ENCODE assay signal across 1 cellular context in the genomic region with DNA sequence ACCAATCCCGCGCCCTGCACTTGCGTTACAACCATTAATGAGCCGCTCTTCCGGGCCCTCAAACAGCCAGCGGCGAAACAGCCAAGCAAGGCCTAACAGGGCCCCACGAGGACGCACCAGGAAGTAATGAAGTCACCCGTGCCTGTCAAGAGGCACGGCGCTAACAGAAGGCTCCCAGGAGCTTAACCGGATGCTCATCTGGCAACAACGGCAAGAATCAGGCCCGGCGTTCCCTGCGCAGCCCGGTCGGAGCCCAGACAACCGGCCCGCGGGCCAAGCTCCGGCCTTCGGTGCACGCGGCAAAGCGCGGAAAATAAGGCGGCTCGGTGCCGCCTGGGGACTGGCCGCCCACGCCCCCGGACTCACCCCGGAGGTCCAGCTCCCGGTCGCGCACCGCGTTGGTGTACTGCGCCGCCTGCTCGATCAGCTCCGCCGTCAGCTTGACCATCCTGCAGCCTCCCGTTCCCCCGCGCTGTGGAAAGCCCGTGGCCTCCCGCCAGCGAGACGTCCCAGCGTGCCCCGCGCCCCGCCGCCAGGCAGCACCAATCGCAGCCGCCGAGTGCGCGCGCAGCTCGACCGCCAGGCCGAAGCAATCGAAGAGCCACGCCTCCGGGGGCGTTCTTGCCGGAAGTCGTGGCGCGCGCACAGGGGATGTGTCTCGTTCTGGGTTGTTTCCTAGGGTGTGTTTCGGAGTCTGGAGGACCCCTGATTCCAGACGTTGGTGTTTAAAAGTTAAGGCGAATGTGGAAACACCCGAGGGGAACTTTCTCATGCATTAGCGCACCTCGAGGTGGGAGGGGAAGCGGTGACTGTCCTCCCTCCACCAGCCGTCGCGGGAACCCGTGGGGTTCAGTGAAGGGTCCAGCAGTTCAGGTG.
TF ChIP-seq lines count a peak whose summit lies in the region.

Gene SNRPA1, minus strand, starts transcription at position 518 of the 876 bp plus-strand sequence. Its CDS starts 70 bp downstream, at position 448.

TF ChIP-seq in A549, 52 proteins besides CTCF, POLR2A, EP300 and RAD21 (continued from another document):
- TF ChIP-seq, protein P1, sequence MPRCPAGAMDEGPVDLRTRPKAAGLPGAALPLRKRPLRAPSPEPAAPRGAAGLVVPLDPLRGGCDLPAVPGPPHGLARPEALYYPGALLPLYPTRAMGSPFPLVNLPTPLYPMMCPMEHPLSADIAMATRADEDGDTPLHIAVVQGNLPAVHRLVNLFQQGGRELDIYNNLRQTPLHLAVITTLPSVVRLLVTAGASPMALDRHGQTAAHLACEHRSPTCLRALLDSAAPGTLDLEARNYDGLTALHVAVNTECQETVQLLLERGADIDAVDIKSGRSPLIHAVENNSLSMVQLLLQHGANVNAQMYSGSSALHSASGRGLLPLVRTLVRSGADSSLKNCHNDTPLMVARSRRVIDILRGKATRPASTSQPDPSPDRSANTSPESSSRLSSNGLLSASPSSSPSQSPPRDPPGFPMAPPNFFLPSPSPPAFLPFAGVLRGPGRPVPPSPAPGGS (IDR thresholded peaks at IDR 0.05): peak; percentile 93
- TF ChIP-seq RFX5 (IDR thresholded peaks at IDR 0.05) (no peak), ZSCAN20 (CRISPR knock-in tag; IDR thresholded peaks at IDR 0.05) (no peak), PHF8 (IDR thresholded peaks at IDR 0.05; ENCODE audit: borderline replicate concordance, low read depth) (peak; percentile 87), CBX2 (IDR thresholded peaks at IDR 0.05; ENCODE audit: borderline replicate concordance, low read depth) (no peak), NPAS2 (CRISPR knock-in tag; IDR thresholded peaks at IDR 0.05; ENCODE audit: borderline replicate concordance) (no peak), HEYL (CRISPR knock-in tag; IDR thresholded peaks at IDR 0.05) (no peak), EHMT2 (IDR thresholded peaks at IDR 0.05; ENCODE audit: low read depth) (no peak), TP53 (CRISPR knock-in tag; IDR thresholded peaks at IDR 0.05) (no peak), RARB (CRISPR knock-in tag; IDR thresholded peaks at IDR 0.05) (no peak), CHD4 (IDR thresholded peaks at IDR 0.05; ENCODE audit: borderline replicate concordance) (no peak), ATOH8 (CRISPR knock-in tag; IDR thresholded peaks at IDR 0.05; ENCODE audit: low read depth) (peak; percentile 12; the same call in 1 of the 2 replicates), FOSL2 (IDR thresholded peaks at IDR 0.05) (no peak), FOSL2 (CRISPR knock-in tag; IDR thresholded peaks at IDR 0.05) (no peak; the same call in 1 of the 2 replicates), EHF (CRISPR knock-in tag; IDR thresholded peaks at IDR 0.05) (no peak), GATA3 (IDR thresholded peaks at IDR 0.05; ENCODE audit: borderline replicate concordance) (no peak; the same call in none of the 2 replicates), HOXB5 (CRISPR knock-in tag; IDR thresholded peaks at IDR 0.05) (peak; percentile 74), ZC3H11A (IDR thresholded peaks at IDR 0.05) (no peak), REST (IDR thresholded peaks at IDR 0.05) (no peak), RCOR1 (IDR thresholded peaks at IDR 0.05; ENCODE audit: low read depth, low read length) (no peak), BHLHE40 (IDR thresholded peaks at IDR 0.05; ENCODE audit: low read depth, low read length) (no peak), FOXS1 (CRISPR knock-in tag; IDR thresholded peaks at IDR 0.05) (no peak), HOXA7 (CRISPR knock-in tag; IDR thresholded peaks at IDR 0.05) (0 out of 2 replicates have a peak, but pooled peaks have one; percentile 25), MAZ (IDR thresholded peaks at IDR 0.05; ENCODE audit: borderline replicate concordance, low read depth, low read length) (0 out of 2 replicates have a peak, but pooled peaks have one; percentile 55), TFCP2L1 (CRISPR knock-in tag; IDR thresholded peaks at IDR 0.05) (peak; percentile 90), ESRRA (IDR thresholded peaks at IDR 0.05; ENCODE audit: borderline replicate concordance, low read length) (no peak; the same call in 1 of the 2 replicates), NR3C1 (IDR thresholded peaks at IDR 0.05) (no peak), ZFP36 (IDR thresholded peaks at IDR 0.05; ENCODE audit: borderline replicate concordance, partially characterized antibody) (no peak), RNF2 (IDR thresholded peaks at IDR 0.05; ENCODE audit: borderline replicate concordance, low read depth) (no peak), MAFK (IDR thresholded peaks at IDR 0.05; ENCODE audit: partially characterized antibody) (no peak), KDM5A (IDR thresholded peaks at IDR 0.05) (no peak; the same call in 1 of the 2 replicates), SREBF2 (IDR thresholded peaks at IDR 0.05) (no peak), CEBPB (IDR thresholded peaks at IDR 0.05) (no peak), MYC (IDR thresholded peaks at IDR 0.05; ENCODE audit: borderline replicate concordance, low read length) (peak; percentile 49; the same call in 1 of the 2 replicates), KDM1A (IDR thresholded peaks at IDR 0.05; ENCODE audit: low read depth) (no peak), NFE2L2 (conservative IDR thresholded peaks at IDR 0.05; ENCODE audit: low read length) (no peak), ZNF302 (CRISPR knock-in tag; IDR thresholded peaks at IDR 0.05) (no peak)
- TF ChIP-seq, protein P2, sequence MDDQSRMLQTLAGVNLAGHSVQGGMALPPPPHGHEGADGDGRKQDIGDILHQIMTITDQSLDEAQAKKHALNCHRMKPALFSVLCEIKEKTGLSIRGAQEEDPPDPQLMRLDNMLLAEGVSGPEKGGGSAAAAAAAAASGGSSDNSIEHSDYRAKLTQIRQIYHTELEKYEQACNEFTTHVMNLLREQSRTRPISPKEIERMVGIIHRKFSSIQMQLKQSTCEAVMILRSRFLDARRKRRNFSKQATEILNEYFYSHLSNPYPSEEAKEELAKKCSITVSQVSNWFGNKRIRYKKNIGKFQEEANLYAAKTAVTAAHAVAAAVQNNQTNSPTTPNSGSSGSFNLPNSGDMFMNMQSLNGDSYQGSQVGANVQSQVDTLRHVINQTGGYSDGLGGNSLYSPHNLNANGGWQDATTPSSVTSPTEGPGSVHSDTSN (IDR thresholded peaks at IDR 0.05): no peak; the same call in 1 of the 2 replicates
- TF ChIP-seq, protein P3, sequence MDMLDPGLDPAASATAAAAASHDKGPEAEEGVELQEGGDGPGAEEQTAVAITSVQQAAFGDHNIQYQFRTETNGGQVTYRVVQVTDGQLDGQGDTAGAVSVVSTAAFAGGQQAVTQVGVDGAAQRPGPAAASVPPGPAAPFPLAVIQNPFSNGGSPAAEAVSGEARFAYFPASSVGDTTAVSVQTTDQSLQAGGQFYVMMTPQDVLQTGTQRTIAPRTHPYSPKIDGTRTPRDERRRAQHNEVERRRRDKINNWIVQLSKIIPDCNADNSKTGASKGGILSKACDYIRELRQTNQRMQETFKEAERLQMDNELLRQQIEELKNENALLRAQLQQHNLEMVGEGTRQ (IDR thresholded peaks at IDR 0.05): no peak
- TF ChIP-seq, protein P4, sequence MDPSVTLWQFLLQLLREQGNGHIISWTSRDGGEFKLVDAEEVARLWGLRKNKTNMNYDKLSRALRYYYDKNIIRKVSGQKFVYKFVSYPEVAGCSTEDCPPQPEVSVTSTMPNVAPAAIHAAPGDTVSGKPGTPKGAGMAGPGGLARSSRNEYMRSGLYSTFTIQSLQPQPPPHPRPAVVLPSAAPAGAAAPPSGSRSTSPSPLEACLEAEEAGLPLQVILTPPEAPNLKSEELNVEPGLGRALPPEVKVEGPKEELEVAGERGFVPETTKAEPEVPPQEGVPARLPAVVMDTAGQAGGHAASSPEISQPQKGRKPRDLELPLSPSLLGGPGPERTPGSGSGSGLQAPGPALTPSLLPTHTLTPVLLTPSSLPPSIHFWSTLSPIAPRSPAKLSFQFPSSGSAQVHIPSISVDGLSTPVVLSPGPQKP (IDR thresholded peaks at IDR 0.05; ENCODE audit: low read depth, low read length): no peak
- TF ChIP-seq, protein P5, sequence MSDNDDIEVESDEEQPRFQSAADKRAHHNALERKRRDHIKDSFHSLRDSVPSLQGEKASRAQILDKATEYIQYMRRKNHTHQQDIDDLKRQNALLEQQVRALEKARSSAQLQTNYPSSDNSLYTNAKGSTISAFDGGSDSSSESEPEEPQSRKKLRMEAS (IDR thresholded peaks at IDR 0.05): peak; percentile 96
